16 cellular contexts compared by ENCODE assay signal in genomic region chr11:120554771-120555432, GRCh38. TPM values are rescaled to one million over a fixed set of nuclear protein-coding genes. Genes with fewer than 3 reads are reported as not detected.
DNase-seq lines count a peak whose midpoint lies in the region; ATAC-seq, FAIRE-seq and TF ChIP-seq lines count a peak whose summit lies in the region.
"Had no signal": no experiment of that assay in that cellular context is flagged by ENCODE, and none has a peak within 500 bp of the region (broad histone marks: within the 10 kb centered on the region; RNA-seq: fewer than 3 reads in every experiment).

No MANE protein-coding gene starts in this region.

- peak overlapping the region; percentile 87 for H2AK9ac ChIP-seq in IMR-90 (replicated peaks; ENCODE audit: low read depth, low read length, poor library complexity)

- no peak for FAIRE-seq in GM19239 (lab: Jason Lieb, UNC)

- peak overlapping the region; percentile 27; the same call in 1 of the 3 replicates for H2BK15ac ChIP-seq in IMR-90 (ENCODE audit: low read depth, low read length)

- dilution Hi-C loops in IMR-90 (cut with HindIII; ENCODE audit: low sequenced_read_pairs, unreplicated experiment), result no loop called here

- H3K56ac ChIP-seq in IMR-90 (ENCODE audit: extremely low read depth, insufficient read depth, low read length), result no peak overlapping the region; the same call in 1 of the 2 replicates

- H3K9me1 ChIP-seq in IMR-90 (ENCODE audit: insufficient read depth, low read length), result peaks cover 4% of the 10 kb centered on the region; the same call in 1 of the 2 replicates

- H2BK120ac ChIP-seq in IMR-90 (ENCODE audit: low read depth, low read length), result peak overlapping the region; percentile 82

- H3K4ac ChIP-seq in IMR-90 (ENCODE audit: low read depth, low read length), result peak overlapping the region; percentile 61

- no peak overlapping the region; the same call in 1 of the 2 replicates for H2BK20ac ChIP-seq in IMR-90 (ENCODE audit: low read depth, low read length)

- no peak overlapping the region for H3K23ac ChIP-seq in IMR-90 (ENCODE audit: low read depth, low read length)

- H3K14ac ChIP-seq in IMR-90 (replicated peaks; ENCODE audit: low read depth, low read length), result peak overlapping the region; percentile 76

- H4K91ac ChIP-seq in IMR-90 (ENCODE audit: insufficient read depth, low read depth, low read length), result peak overlapping the region; percentile 47; the same call in 1 of the 2 replicates

- H3K4me2 ChIP-seq in IMR-90 (ENCODE audit: low read depth, low read length), result peak overlapping the region; percentile 13; the same call in 1 of the 2 replicates

- H3K36me3 Mint-ChIP-seq in mesothelial cell of epicardium, result no peaks in the 10 kb centered on the region
- no peaks in the 10 kb centered on the region for H3K36me3 Mint-ChIP-seq in activated naive CD4-positive, alpha-beta T cell treated with anti-CD3 and anti-CD28 coated beads, Interleukin-2, amount 10 ng/mL, durations not matched to agents 7 days and 5 days

- peak overlapping the region; percentile 7 for H2AFZ ChIP-seq in IMR-90 (replicated peaks; ENCODE audit: low read length, poor library complexity)

- peak overlapping the region; percentile 49 for H4K5ac ChIP-seq in IMR-90 (ENCODE audit: low read depth, low read length)

- peaks cover 31% of the 10 kb centered on the region for H3K4me1 Mint-ChIP-seq in mesothelial cell of epicardium
- no peaks in the 10 kb centered on the region for H3K4me1 Mint-ChIP-seq in activated naive CD4-positive, alpha-beta T cell treated with anti-CD3 and anti-CD28 coated beads, Interleukin-2, amount 10 ng/mL, durations not matched to agents 7 days and 5 days

- no peaks in the 10 kb centered on the region for H4K20me1 ChIP-seq in IMR-90 (ENCODE audit: insufficient read depth, low read length)

- no peaks in the 10 kb centered on the region; the same call in 1 of the 2 replicates for H3K27me3 ChIP-seq in IMR-90 (ENCODE audit: control insufficient read depth, insufficient read depth, low read length)
- H3K27me3 ChIP-seq: tibial artery had no signal

- H2AK5ac ChIP-seq in IMR-90 (ENCODE audit: low read depth, low read length), result peak overlapping the region; percentile 59; the same call in 1 of the 2 replicates

- intact Hi-C loops in IMR-90 (cut with micrococcal nuclease), result no loop called here

- peak overlapping the region; percentile 18; the same call in 1 of the 2 replicates for H3K18ac ChIP-seq in IMR-90 (ENCODE audit: low read depth, low read length)

- TF ChIP-seq POLR2A in IMR-90 (IDR thresholded peaks at IDR 0.05; ENCODE audit: low read depth, low read length), result no peak

- peak overlapping the region; percentile 36 for H3K27ac Mint-ChIP-seq in mesothelial cell of epicardium
- no peak overlapping the region for H3K27ac Mint-ChIP-seq in activated naive CD4-positive, alpha-beta T cell treated with anti-CD3 and anti-CD28 coated beads, Interleukin-2, amount 10 ng/mL, durations not matched to agents 7 days and 5 days

- no peak overlapping the region for H3K4me3 ChIP-seq in IMR-90 (ENCODE audit: insufficient read depth, low read depth, low read length)
- H3K4me3 ChIP-seq: mucosa of descending colon, tibial artery had no signal

- POLR2A ChIA-PET in IMR-90 (lab: Charles Lee; ENCODE audit: unreplicated experiment), result no interaction called here

- no peaks in the 10 kb centered on the region for H3K36me3 ChIP-seq in IMR-90 (ENCODE audit: control insufficient read depth, insufficient read depth, low read length)
- H3K36me3 ChIP-seq: tibial artery had no signal

- H3K27me3 Mint-ChIP-seq in mesothelial cell of epicardium (ENCODE audit: low read depth), result peaks cover 23% of the 10 kb centered on the region
- H3K27me3 Mint-ChIP-seq in activated naive CD4-positive, alpha-beta T cell treated with anti-CD3 and anti-CD28 coated beads, Interleukin-2, amount 10 ng/mL, durations not matched to agents 7 days and 5 days, result peaks cover 27% of the 10 kb centered on the region

- DNase-seq in GDM1 (lab: John Stamatoyannopoulos, UW) (peak; percentile 24), IMR-90 (peak; percentile 73), dermis blood vessel endothelial cell (peak; percentile 40), mesothelial cell of epicardium (ENCODE audit: low spot score in 2 of 2, unreplicated experiment in 2 of 2) (no peak), GM19239 (ENCODE audit: insufficient read length, low spot score) (no peak), GF-D8 (lab: John Stamatoyannopoulos, UW) (no peak), middle frontal gyrus (ENCODE audit: extremely low spot score, low spot score) (no peak)
- DNase-seq in activated naive CD4-positive, alpha-beta T cell treated with anti-CD3 and anti-CD28 coated beads, Interleukin-2, amount 10 ng/mL, durations not matched to agents 7 days and 5 days, result no peak
- DNase-seq: activated CD4-positive, alpha-beta T cell treated with anti-CD3 and anti-CD28 coated beads, Interleukin-2, amount 50 U/mL, for 4 hours; activated naive CD4-positive, alpha-beta T cell treated with anti-CD3 and anti-CD28 coated beads, Interleukin-2, amount 50 U/mL, for 16 hours; mucosa of descending colon; NCI-H774; SW 1271; tibial artery had no signal

- peak; percentile 91 for ATAC-seq in IMR-90 (ENCODE audit: low read depth)
- ATAC-seq: mucosa of descending colon had no signal

- TF ChIP-seq CTCF in IMR-90 (conservative IDR thresholded peaks at IDR 0.05; ENCODE audit: low read depth, low read length) (no peak), mesothelial cell of epicardium (IDR thresholded peaks at IDR 0.05; ENCODE audit: unreplicated experiment) (no peak)

- H3K9me3 ChIP-seq in IMR-90 (ENCODE audit: control insufficient read depth, insufficient read depth, low read length), result no peaks in the 10 kb centered on the region
- H3K9me3 ChIP-seq: mucosa of descending colon, tibial artery had no signal

- H3K79me1 ChIP-seq in IMR-90 (ENCODE audit: low read depth in 1 of 2, low read length in 2 of 2), result no peaks in the 10 kb centered on the region

- no peak overlapping the region for H2BK5ac ChIP-seq in IMR-90 (ENCODE audit: low read depth, low read length, poor library complexity, severe bottlenecking)

- H3K27ac ChIP-seq in IMR-90 (ENCODE audit: insufficient read depth, low read length), result peak overlapping the region; percentile 16; the same call in 1 of the 2 replicates
- H3K27ac ChIP-seq: C4-2B, tibial artery had no signal

- no TSS peak for BruUV-seq in IMR-90 (replicated peaks; lab: Mats Ljungman, UMichigan)

- no peaks in the 10 kb centered on the region for H3K9me3 Mint-ChIP-seq in mesothelial cell of epicardium
- no peaks in the 10 kb centered on the region for H3K9me3 Mint-ChIP-seq in activated naive CD4-positive, alpha-beta T cell treated with anti-CD3 and anti-CD28 coated beads, Interleukin-2, amount 10 ng/mL, durations not matched to agents 7 days and 5 days

- 0 out of 2 replicates have a peak overlapping the region, but pooled peaks have one; percentile 1 for H3K9ac ChIP-seq in IMR-90 (ENCODE audit: low read depth, low read length)

- no peak overlapping the region for H3K4me3 Mint-ChIP-seq in mesothelial cell of epicardium
- H3K4me3 Mint-ChIP-seq in activated naive CD4-positive, alpha-beta T cell treated with anti-CD3 and anti-CD28 coated beads, Interleukin-2, amount 10 ng/mL, durations not matched to agents 7 days and 5 days, result no peak overlapping the region

- TF ChIP-seq RAD21 in IMR-90 (IDR thresholded peaks at IDR 0.05; ENCODE audit: low read length), result no peak

- H3K4me1 ChIP-seq in IMR-90 (ENCODE audit: control insufficient read depth, insufficient read depth, low read length), result peaks cover 8% of the 10 kb centered on the region
- H3K4me1 ChIP-seq: tibial artery had no signal

- WGBS in IMR-90 (ENCODE audit: extremely low coverage in 2 of 2, insufficient read length in 1 of 2), 2 experiments, result no CpG with 5 or more reads among the region's 14 CpGs

- in situ Hi-C loops in IMR-90 (cut with MboI; ENCODE audit: low sequenced_read_pairs), result no loop called here

- CTCF ChIA-PET in IMR-90 (lab: Yijun Ruan, JAX), result interaction anchor here (0.9 kb wide), 1 partner anchor 9 kb away, joined by 3 read pairs; no protein-coding TSS in a partner anchor
- CTCF ChIA-PET in activated naive CD4-positive, alpha-beta T cell treated with anti-CD3 and anti-CD28 coated beads, Interleukin-2, amount 10 ng/mL, durations not matched to agents 7 days and 5 days (lab: Charles Lee), result no interaction called here

- H4K8ac ChIP-seq in IMR-90 (ENCODE audit: low read depth in 2 of 2, low read length in 2 of 2), result peak overlapping the region in 1 of 2 experiments; percentile 80; a peak in 2 of 4 replicates

TF ChIP-seq in IMR-90, 13 proteins besides CTCF, POLR2A, EP300 and RAD21:
- TF ChIP-seq, protein P1, sequence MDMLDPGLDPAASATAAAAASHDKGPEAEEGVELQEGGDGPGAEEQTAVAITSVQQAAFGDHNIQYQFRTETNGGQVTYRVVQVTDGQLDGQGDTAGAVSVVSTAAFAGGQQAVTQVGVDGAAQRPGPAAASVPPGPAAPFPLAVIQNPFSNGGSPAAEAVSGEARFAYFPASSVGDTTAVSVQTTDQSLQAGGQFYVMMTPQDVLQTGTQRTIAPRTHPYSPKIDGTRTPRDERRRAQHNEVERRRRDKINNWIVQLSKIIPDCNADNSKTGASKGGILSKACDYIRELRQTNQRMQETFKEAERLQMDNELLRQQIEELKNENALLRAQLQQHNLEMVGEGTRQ (IDR thresholded peaks at IDR 0.05; ENCODE audit: low read depth, low read length), result no peak
- TF ChIP-seq SMC3 (IDR thresholded peaks at IDR 0.05; ENCODE audit: low read depth, low read length) (no peak), MAFK (IDR thresholded peaks at IDR 0.05; ENCODE audit: low read depth, low read length) (no peak; the same call in 1 of the 2 replicates), FOS (IDR thresholded peaks at IDR 0.05; ENCODE audit: low read depth, low read length) (no peak)

RNA-seq across cellular contexts. Expression of gene GRIK4, which starts 43.4 kb away (rescaled TPM):
- under 0.01 and 0.18 TPM in 2 replicates for total RNA-seq in IMR-90 (2012; rRNA removed)
- 0.29 and 0.38 TPM in 2 replicates for polyA plus RNA-seq in IMR-90 (2012; rRNA removed)
- polyA plus RNA-seq in IMR-90 (2012; cell fraction: cytosol; rRNA removed), result 0.25 and 0.36 TPM in 2 replicates
- polyA plus RNA-seq in IMR-90 (2012; cell fraction: nucleus; rRNA removed; ENCODE audit: low replicate concordance), result 0.39 and 0.41 TPM in 2 replicates
- total RNA-seq in dermis blood vessel endothelial cell, result under 0.01 TPM in 1 of 2 replicates, not detected in the other
- total RNA-seq in mesothelial cell of epicardium, result 1.5 to 2.2 TPM (median 1.8 TPM) in 3 replicates
- total RNA-seq: dermis microvascular lymphatic vessel endothelial cell had no signal

Comparison
In these comparisons a context has a peak if more than half of its experiments do, and no peak if none do; other contexts are left out.
1. DNase-seq: peak in GDM1 (single experiment), IMR-90 (single experiment) and dermis blood vessel endothelial cell (single experiment); none in mesothelial cell of epicardium (0 of 2), activated naive CD4-positive, alpha-beta T cell treated with anti-CD3 and anti-CD28 coated beads, Interleukin-2, amount 10 ng/mL, durations not matched to agents 7 days and 5 days (single experiment), GM19239 (single experiment), GF-D8 (single experiment) and middle frontal gyrus (single experiment).